7 cellular contexts compared by ENCODE assay signal in genomic region chr17:60305141-60305540, GRCh38.
A peak's percentile ranks its signal among the peaks of the same experiment; 100 is the strongest.
DNase-seq lines count a peak whose midpoint lies in the region; ATAC-seq and TF ChIP-seq lines count a peak whose summit lies in the region.

No MANE protein-coding gene starts in this region.

- DNase-seq in WTC11 (ENCODE audit: low spot score) (no peak), mesendoderm (peak; percentile 34), NCI-H1048 (lab: John Stamatoyannopoulos, UW) (no peak), NCI-H524 (lab: John Stamatoyannopoulos, UW) (no peak), progenitor cell of endocrine pancreas (ENCODE audit: low spot score, unreplicated experiment) (no peak)

- H3K4me1 Mint-ChIP-seq in WTC11: peaks cover 29% of the 10 kb centered on the region
- H3K4me1 Mint-ChIP-seq in progenitor cell of endocrine pancreas (ENCODE audit: low read depth): peaks cover 13% of the 10 kb centered on the region

- WGBS in mesendoderm (ENCODE audit: extremely low coverage, insufficient coverage, low lambda C conversion rate): no CpG with 5 or more reads among the region's 4 CpGs

- H4K8ac ChIP-seq in mesendoderm (ENCODE audit: low read depth, low read length): no peak overlapping the region

- H2AK5ac ChIP-seq in mesendoderm (ENCODE audit: low read length): no peak overlapping the region

- ATAC-seq in GM18909 (IDR thresholded peaks at IDR 0.05; ENCODE audit: poor library complexity, unreplicated experiment) (peak; percentile 60), HG03095 (IDR thresholded peaks at IDR 0.05; ENCODE audit: unreplicated experiment) (peak; percentile 86), WTC11 (peak; percentile 60)

- no peaks in the 10 kb centered on the region for H3K36me3 ChIP-seq in mesendoderm (ENCODE audit: control insufficient read depth, insufficient read depth, low read length)

- H3K18ac ChIP-seq in mesendoderm (ENCODE audit: low read length): no peak overlapping the region

- no peaks in the 10 kb centered on the region for H3K4me1 ChIP-seq in mesendoderm (ENCODE audit: control insufficient read depth, low read depth, low read length)

- H3K27me3 ChIP-seq in mesendoderm (ENCODE audit: insufficient read depth, low read length, poor library complexity): no peaks in the 10 kb centered on the region

- H3K79me1 ChIP-seq in mesendoderm (ENCODE audit: low read length): peaks cover 1% of the 10 kb centered on the region

- H3K9me3 Mint-ChIP-seq in WTC11 (no peaks in the 10 kb centered on the region), progenitor cell of endocrine pancreas (ENCODE audit: low read depth) (no peaks in the 10 kb centered on the region)

- POLR2A ChIA-PET in WTC11 (lab: Charles Lee): no interaction called here

- H3K36me3 Mint-ChIP-seq in WTC11: no peaks in the 10 kb centered on the region; the same call in 1 of the 2 replicates
- H3K36me3 Mint-ChIP-seq in progenitor cell of endocrine pancreas (ENCODE audit: insufficient read depth): peaks cover 9% of the 10 kb centered on the region

- H3K9ac ChIP-seq in mesendoderm (ENCODE audit: low read length): no peak overlapping the region

- no peak overlapping the region for H2BK5ac ChIP-seq in mesendoderm (ENCODE audit: low read length)

- no peaks in the 10 kb centered on the region for H3K79me2 ChIP-seq in mesendoderm (ENCODE audit: control insufficient read depth, insufficient read depth, low read length)

- H3K4ac ChIP-seq in mesendoderm (ENCODE audit: low read depth, low read length): no peak overlapping the region

- no peak overlapping the region for H2BK15ac ChIP-seq in mesendoderm (replicated peaks; ENCODE audit: low read depth)

- H3K4me2 ChIP-seq in mesendoderm (ENCODE audit: low read length): no peak overlapping the region

- H3K27ac Mint-ChIP-seq in WTC11 (peak overlapping the region; percentile 26; the same call in 1 of the 2 replicates), progenitor cell of endocrine pancreas (no peak overlapping the region)

- H3K4me3 Mint-ChIP-seq in WTC11 (no peak overlapping the region), progenitor cell of endocrine pancreas (ENCODE audit: low read depth) (no peak overlapping the region)

- no peaks in the 10 kb centered on the region for H3K27me3 Mint-ChIP-seq in WTC11 (ENCODE audit: low read depth)
- H3K27me3 Mint-ChIP-seq in progenitor cell of endocrine pancreas: no peaks in the 10 kb centered on the region

- H2BK120ac ChIP-seq in mesendoderm (ENCODE audit: low read depth, low read length): no peak overlapping the region

- no peak overlapping the region for H4K5ac ChIP-seq in mesendoderm (ENCODE audit: low read length)

- no peak overlapping the region for H3K4me3 ChIP-seq in mesendoderm (ENCODE audit: low read length)

- no peak for TF ChIP-seq CTCF in WTC11 (IDR thresholded peaks at IDR 0.05)
- TF ChIP-seq CTCF in progenitor cell of endocrine pancreas (IDR thresholded peaks at IDR 0.05; ENCODE audit: unreplicated experiment): no peak

- CTCF ChIA-PET in WTC11 (lab: Charles Lee): interaction anchor here (1.5 kb wide), 1 partner anchor 74 kb away, joined by 3 read pairs; no protein-coding TSS in a partner anchor

- H3K23ac ChIP-seq in mesendoderm (ENCODE audit: low read length): no peak overlapping the region

- H3K27ac ChIP-seq in mesendoderm (ENCODE audit: low read depth, low read length): no peak overlapping the region

- H3K56ac ChIP-seq in mesendoderm (ENCODE audit: low read length): no peak overlapping the region

TF ChIP-seq in WTC11, 78 proteins besides CTCF, POLR2A, EP300 and RAD21:
- no peak for TF ChIP-seq ESRRA (CRISPR knock-in tag; IDR thresholded peaks at IDR 0.05; ENCODE audit: borderline replicate concordance)
- no peak for TF ChIP-seq RELA (CRISPR knock-in tag; IDR thresholded peaks at IDR 0.05; ENCODE audit: borderline replicate concordance)
- TF ChIP-seq, protein P1, sequence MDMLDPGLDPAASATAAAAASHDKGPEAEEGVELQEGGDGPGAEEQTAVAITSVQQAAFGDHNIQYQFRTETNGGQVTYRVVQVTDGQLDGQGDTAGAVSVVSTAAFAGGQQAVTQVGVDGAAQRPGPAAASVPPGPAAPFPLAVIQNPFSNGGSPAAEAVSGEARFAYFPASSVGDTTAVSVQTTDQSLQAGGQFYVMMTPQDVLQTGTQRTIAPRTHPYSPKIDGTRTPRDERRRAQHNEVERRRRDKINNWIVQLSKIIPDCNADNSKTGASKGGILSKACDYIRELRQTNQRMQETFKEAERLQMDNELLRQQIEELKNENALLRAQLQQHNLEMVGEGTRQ (CRISPR knock-in tag; IDR thresholded peaks at IDR 0.05): 0 out of 2 replicates have a peak, but pooled peaks have one; percentile 17
- no peak for TF ChIP-seq AR (CRISPR knock-in tag; IDR thresholded peaks at IDR 0.05)
TF ChIP-seq in WTC11: peak in this region for 1.
